Comparison of ENCODE assay signal across 1 cellular context in genomic region chr5:139646111-139646510, GRCh38.
TF ChIP-seq lines count a peak whose summit lies in the region.

No MANE protein-coding gene starts in this region.

TF ChIP-seq in H1, 55 proteins besides CTCF, POLR2A, EP300 and RAD21 (continued from another document):
- TF ChIP-seq EZH2 (IDR thresholded peaks at IDR 0.05; ENCODE audit: low read depth, low read length, severe bottlenecking) (no peak), ZNF274 (IDR thresholded peaks at IDR 0.05; ENCODE audit: borderline replicate concordance, extremely low read depth, low read length) (no peak), YY1 (IDR thresholded peaks at IDR 0.05; ENCODE audit: low read depth, low read length) (no peak), RNF2 (IDR thresholded peaks at IDR 0.05; ENCODE audit: borderline replicate concordance, low read depth, low read length, missing control alignments, poor library complexity, severe bottlenecking) (no peak), GABPA (IDR thresholded peaks at IDR 0.05; ENCODE audit: borderline replicate concordance, insufficient read depth, low read length) (no peak), CHD2 (IDR thresholded peaks at IDR 0.05; ENCODE audit: low read length) (no peak), ASH2L (IDR thresholded peaks at IDR 0.05; ENCODE audit: low read length) (no peak), NANOG (IDR thresholded peaks at IDR 0.05; ENCODE audit: insufficient read depth, low read depth, low read length, poor library complexity, severe bottlenecking) (no peak), BRCA1 (IDR thresholded peaks at IDR 0.05; ENCODE audit: low read depth, low read length) (no peak), MAFK (IDR thresholded peaks at IDR 0.05; ENCODE audit: low read depth, low read length) (no peak), SAP30 (IDR thresholded peaks at IDR 0.05; ENCODE audit: insufficient read depth, insufficient replicate concordance, low read length) (no peak), KDM1A (IDR thresholded peaks at IDR 0.05; ENCODE audit: borderline replicate concordance, low read length) (no peak), CHD7 (IDR thresholded peaks at IDR 0.05; ENCODE audit: insufficient replicate concordance, low read length) (no peak), PHF8 (conservative IDR thresholded peaks at IDR 0.05; ENCODE audit: low read depth, low read length) (no peak), HDAC6 (IDR thresholded peaks at IDR 0.05; ENCODE audit: low read depth, low read length) (no peak)
